9 cellular contexts compared by ENCODE assay signal in the genomic region with DNA sequence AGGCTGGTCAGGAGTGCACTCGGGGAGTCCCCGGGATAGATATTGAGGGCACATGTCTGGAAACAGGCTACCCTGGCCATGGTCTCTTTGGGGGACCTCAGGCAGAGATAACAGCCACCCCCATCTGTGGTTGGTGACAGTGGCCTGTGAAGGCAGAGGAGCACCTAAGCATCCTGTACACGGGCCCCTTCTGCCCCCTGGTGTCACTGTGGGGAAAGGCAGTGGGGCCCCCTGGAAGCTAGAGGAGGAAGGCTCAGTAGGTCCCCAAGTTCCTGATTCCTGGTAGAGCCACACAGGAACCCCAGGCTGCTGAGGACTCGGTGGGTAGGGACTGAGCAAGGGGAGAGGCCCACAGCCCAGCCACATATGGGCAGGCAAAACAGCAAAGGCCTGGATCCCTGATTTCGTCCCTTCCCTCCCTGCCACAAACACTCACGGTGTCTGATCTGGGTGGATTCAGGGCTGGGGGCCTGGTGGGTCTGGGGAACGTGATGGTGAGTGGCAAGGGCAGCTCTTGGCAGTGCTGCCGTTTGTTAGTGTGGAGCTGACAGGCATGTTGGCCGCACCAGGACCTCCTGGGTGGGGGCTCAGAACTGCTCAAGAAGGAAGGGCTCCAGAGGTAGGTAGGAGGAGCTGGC. TPM values are rescaled to one million over a fixed set of nuclear protein-coding genes. Genes with fewer than 3 reads are reported as not detected.
DNase-seq lines count a peak whose midpoint lies in the region; ATAC-seq and TF ChIP-seq lines count a peak whose summit lies in the region.
"Had no signal": no experiment of that assay in that cellular context is flagged by ENCODE, and none has a peak within 500 bp of the region (broad histone marks: within the 10 kb centered on the region; RNA-seq: fewer than 3 reads in every experiment).

No MANE protein-coding gene starts in this region.

- CTCF ChIA-PET in PC-3 (lab: Charles Lee) = interaction anchor here (0.6 to 1.0 kb wide), 3 partner anchors 96 to 168 kb away, joined by 4 to 7 read pairs (median 5); no protein-coding TSS in a partner anchor

- POLR2A ChIA-PET in PC-3 (lab: Charles Lee; ENCODE audit: unreplicated experiment) = interaction anchor here (0.5 kb wide), 1 partner anchor 168 kb away, joined by 11 read pairs; no protein-coding TSS in a partner anchor

- intact Hi-C loops in PC-3 (cut with micrococcal nuclease) = loop anchor here (1.0 kb wide), 2 partner anchors 85 to 168 kb away; no protein-coding TSS in a partner anchor

- no peak overlapping the region for H3K4me3 ChIP-seq in PC-3 (ENCODE audit: low read length)
- H3K4me3 ChIP-seq: HAP-1 had no signal

- no peaks in the 10 kb centered on the region for H3K9me2 ChIP-seq in PC-3 (replicated peaks; ENCODE audit: low read length)

- no peaks in the 10 kb centered on the region for H3F3A ChIP-seq in PC-3 (ENCODE audit: low read length, unreplicated experiment)

- H3K79me2 ChIP-seq in PC-3 (ENCODE audit: low read length) = no peaks in the 10 kb centered on the region

- TF ChIP-seq CTCF in PC-3 (conservative IDR thresholded peaks at IDR 0.05; ENCODE audit: low read depth, low read length) = peak; percentile 92

- peak; percentile 62 for ATAC-seq in GM19035 (IDR thresholded peaks at IDR 0.05; ENCODE audit: unreplicated experiment)
- peak; percentile 94 for ATAC-seq in PC-3
- ATAC-seq in HG03457 (IDR thresholded peaks at IDR 0.05; ENCODE audit: unreplicated experiment) = no peak
- ATAC-seq in GM21526 (IDR thresholded peaks at IDR 0.05; ENCODE audit: low FRiP score, unreplicated experiment) = no peak

- no peaks in the 10 kb centered on the region for H4K20me1 ChIP-seq in PC-3 (ENCODE audit: low read length)

- H3K9me3 ChIP-seq in PC-3 (ENCODE audit: low read length) = no peaks in the 10 kb centered on the region
- H3K9me3 ChIP-seq: HAP-1 had no signal

- no peak overlapping the region for H2AFZ ChIP-seq in PC-3 (ENCODE audit: low read length)

- no peak overlapping the region for H3K9ac ChIP-seq in PC-3 (ENCODE audit: low read length)

- no peaks in the 10 kb centered on the region for H3K27me3 ChIP-seq in PC-3 (ENCODE audit: low read length)

- peaks cover 26% of the 10 kb centered on the region; the same call in 1 of the 2 replicates for H3K36me3 ChIP-seq in PC-3 (ENCODE audit: low read depth, low read length)

- no peak overlapping the region for H3K4me2 ChIP-seq in PC-3 (ENCODE audit: low read length)

- peak; percentile 76 for DNase-seq in AG08396 (ENCODE audit: low spot score)
- DNase-seq in PC-3 = peak; percentile 69
- DNase-seq in activated T-cell treated with anti-CD3 and anti-CD28 coated beads, Interleukin-2, amount 50 U/mL, for 48 hours = peak; percentile 80 to 83
- peak; percentile 35 for DNase-seq in glomerular visceral epithelial cell (ENCODE audit: extremely low spot score)
- peak; percentile 77 for DNase-seq in retina

- no TSS peak for BruUV-seq in PC-3 (replicated peaks; lab: Mats Ljungman, UMichigan)

- no peaks in the 10 kb centered on the region for H3K4me1 ChIP-seq in PC-3 (ENCODE audit: insufficient read depth, low read length)
- H3K4me1 ChIP-seq: HAP-1 had no signal

- H3K27ac ChIP-seq in PC-3 (ENCODE audit: low read length) = no peak overlapping the region

RNA-seq across cellular contexts. Expression of gene CXCR6, which starts 14.1 kb away (rescaled TPM):
- total RNA-seq in PC-3 (2014; rRNA removed) = not detected in 2 replicates

RNA-seq across cellular contexts. Expression of gene CCR9, which starts 42.8 kb away (rescaled TPM):
- total RNA-seq in PC-3 (2014; rRNA removed) = not detected in 2 replicates

Comparison
In these comparisons a context has a peak if more than half of its experiments do, and no peak if none do; other contexts are left out.
1. ATAC-seq: peak in GM19035 (single experiment) and PC-3 (single experiment); none in HG03457 (single experiment) and GM21526 (single experiment).
2. Peak in every context shown above with its lines, with median percentiles within 50 percentile points of each other: DNase-seq.